In the genomic region with DNA sequence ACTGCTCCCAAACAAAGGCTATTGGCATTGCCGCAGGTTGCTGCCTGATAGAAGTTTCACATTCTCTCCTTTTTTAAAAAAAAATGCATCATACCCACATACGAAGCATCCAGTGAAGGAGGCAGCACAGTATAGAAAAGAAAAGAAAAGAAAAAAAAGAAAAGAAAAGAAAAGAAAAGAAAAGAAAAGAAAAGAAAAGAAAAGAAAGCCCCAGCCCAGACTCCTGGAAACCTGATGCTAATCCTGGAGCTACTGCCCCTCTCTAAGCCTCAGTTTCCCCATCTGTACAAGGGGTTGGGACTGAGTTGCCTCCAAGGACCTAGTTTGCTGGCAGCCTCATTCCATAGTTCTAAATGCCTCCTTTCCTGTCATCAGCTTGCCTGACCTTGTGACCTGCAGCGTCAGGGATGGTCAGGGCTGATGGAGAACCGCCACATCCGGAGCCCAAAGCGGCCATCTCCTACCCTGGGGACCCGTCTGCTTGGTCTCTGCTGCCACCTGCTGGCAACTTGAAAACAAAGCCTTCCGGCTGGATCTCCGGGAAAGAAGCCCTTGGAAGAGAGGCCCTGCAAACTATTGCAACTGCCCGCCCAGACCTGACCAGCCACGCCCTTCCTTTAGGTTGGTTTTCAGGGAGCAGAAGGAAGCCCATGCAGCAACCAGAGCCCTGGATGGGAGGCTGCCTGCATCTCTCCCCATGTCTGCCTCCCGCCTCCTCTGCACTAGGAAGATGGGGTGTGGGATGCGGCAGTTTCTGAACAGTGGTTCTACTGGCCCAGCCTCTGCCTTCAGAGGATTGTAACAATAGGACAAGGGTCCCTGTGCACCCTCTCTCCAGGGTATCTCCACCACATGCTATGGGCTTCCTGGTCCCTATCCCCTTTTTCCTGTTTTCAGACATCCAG, we compare ENCODE assay signal across 8 cellular contexts. TPM values are rescaled to one million over a fixed set of nuclear protein-coding genes. Genes with fewer than 3 reads are reported as not detected.
A peak's percentile ranks its signal among the peaks of the same experiment; 100 is the strongest.
DNase-seq lines count a peak whose midpoint lies in the region; ATAC-seq and TF ChIP-seq lines count a peak whose summit lies in the region.

No MANE protein-coding gene starts in this region.

- H3K36me3 ChIP-seq in testis (ENCODE audit: low read depth, missing control alignments) = no peaks in the 10 kb centered on the region

- TF ChIP-seq POLR2A in testis (IDR thresholded peaks at IDR 0.05) = no peak

- intact Hi-C loops in activated T-helper 1 cell treated with anti-CD3 and anti-CD28 coated beads, Interleukin-12 subunit alpha, Interleukin-12 subunit beta, Interleukin-2, Interleukin-4 antibody, amounts not matched to agents 30 ng/mL and 10 ng/mL and 1 ng/mL, durations not matched to agents 14 hours and 24 hours and 36 hours (cut with micrococcal nuclease) = loop anchor here (1.0 to 5.0 kb wide), 3 partner anchors 715 to 835 kb away; no protein-coding TSS in a partner anchor
- intact Hi-C loops in testis (cut with DNase I; ENCODE audit: low total_unique reads) = loop anchor here (5.0 kb wide), 1 partner anchor 835 kb away; no protein-coding TSS in a partner anchor

- no peak overlapping the region for H3K4me3 Mint-ChIP-seq in activated T-helper 1 cell treated with anti-CD3 and anti-CD28 coated beads, Interleukin-12 subunit alpha, Interleukin-12 subunit beta, Interleukin-2, Interleukin-4 antibody, amounts not matched to agents 30 ng/mL and 10 ng/mL and 1 ng/mL, durations not matched to agents 14 hours and 24 hours and 36 hours

- no peak overlapping the region for H3K27ac ChIP-seq in testis

- no peaks in the 10 kb centered on the region for H3K36me3 Mint-ChIP-seq in activated T-helper 1 cell treated with anti-CD3 and anti-CD28 coated beads, Interleukin-12 subunit alpha, Interleukin-12 subunit beta, Interleukin-2, Interleukin-4 antibody, amounts not matched to agents 30 ng/mL and 10 ng/mL and 1 ng/mL, durations not matched to agents 14 hours and 24 hours and 36 hours (ENCODE audit: low read depth)

- peaks cover 50% of the 10 kb centered on the region for H3K27me3 Mint-ChIP-seq in activated T-helper 1 cell treated with anti-CD3 and anti-CD28 coated beads, Interleukin-12 subunit alpha, Interleukin-12 subunit beta, Interleukin-2, Interleukin-4 antibody, amounts not matched to agents 30 ng/mL and 10 ng/mL and 1 ng/mL, durations not matched to agents 14 hours and 24 hours and 36 hours (ENCODE audit: insufficient read depth)

- no peak for ATAC-seq in HG03159 (IDR thresholded peaks at IDR 0.05; ENCODE audit: unreplicated experiment)

- H3K9me3 Mint-ChIP-seq in activated T-helper 1 cell treated with anti-CD3 and anti-CD28 coated beads, Interleukin-12 subunit alpha, Interleukin-12 subunit beta, Interleukin-2, Interleukin-4 antibody, amounts not matched to agents 30 ng/mL and 10 ng/mL and 1 ng/mL, durations not matched to agents 14 hours and 24 hours and 36 hours = no peaks in the 10 kb centered on the region

- no peaks in the 10 kb centered on the region for H3K27me3 ChIP-seq in testis

- DNase-seq in D341Med (ENCODE audit: low spot score) (peak; percentile 73), RPMI8226 (peak; percentile 76), fibroblast of villous mesenchyme (ENCODE audit: low read depth) (peak; percentile 69), occipital lobe (lab: John Stamatoyannopoulos, UW) (peak; percentile 62), testis (peak; percentile 85)
- DNase-seq in Jurkat, Clone E6-1 (ENCODE audit: low read depth, low spot score) = peak; percentile 35
- DNase-seq in activated T-helper 1 cell treated with anti-CD3 and anti-CD28 coated beads, Interleukin-12 subunit alpha, Interleukin-12 subunit beta, Interleukin-2, Interleukin-4 antibody, amounts not matched to agents 30 ng/mL and 10 ng/mL and 1 ng/mL, durations not matched to agents 14 hours and 24 hours and 36 hours (ENCODE audit: low spot score) = peak; percentile 48

- H3K4me1 ChIP-seq in testis = no peaks in the 10 kb centered on the region

- 34 to 35% methylated on average over 12 to 13 of the region's 13 CpGs for WGBS in testis, 2 donors

- no peaks in the 10 kb centered on the region for H3K9me3 ChIP-seq in testis

- TF ChIP-seq CTCF in fibroblast of villous mesenchyme (IDR thresholded peaks at IDR 0.05; ENCODE audit: insufficient read depth, low read depth, low read length) (peak; percentile 84), testis (IDR thresholded peaks at IDR 0.05) (peak; percentile 75 to 83 (median 77))

- peak overlapping the region; percentile 34 for H3K27ac Mint-ChIP-seq in activated T-helper 1 cell treated with anti-CD3 and anti-CD28 coated beads, Interleukin-12 subunit alpha, Interleukin-12 subunit beta, Interleukin-2, Interleukin-4 antibody, amounts not matched to agents 30 ng/mL and 10 ng/mL and 1 ng/mL, durations not matched to agents 14 hours and 24 hours and 36 hours

- H3K4me3 ChIP-seq in Jurkat, Clone E6-1 (ENCODE audit: low read length) = no peak overlapping the region
- H3K4me3 ChIP-seq in fibroblast of villous mesenchyme (ENCODE audit: low read depth, low read length) (no peak overlapping the region), testis (no peak overlapping the region)

- H3K4me1 Mint-ChIP-seq in activated T-helper 1 cell treated with anti-CD3 and anti-CD28 coated beads, Interleukin-12 subunit alpha, Interleukin-12 subunit beta, Interleukin-2, Interleukin-4 antibody, amounts not matched to agents 30 ng/mL and 10 ng/mL and 1 ng/mL, durations not matched to agents 14 hours and 24 hours and 36 hours (ENCODE audit: low read depth) = peaks cover 2% of the 10 kb centered on the region

RNA-seq across cellular contexts. Expression of a gene that starts 13.0 kb away (rescaled TPM):
- polyA plus RNA-seq in Jurkat, Clone E6-1 (2012; ENCODE audit: insufficient read depth, insufficient read length) = not detected
- not detected in 2 replicates for total RNA-seq in activated T-helper 1 cell treated with anti-CD3 and anti-CD28 coated beads, Interleukin-12 subunit alpha, Interleukin-12 subunit beta, Interleukin-2, Interleukin-4 antibody, amounts not matched to agents 30 ng/mL and 10 ng/mL and 1 ng/mL, durations not matched to agents 14 hours and 24 hours and 36 hours
- total RNA-seq in fibroblast of villous mesenchyme = not detected in 2 replicates
- total RNA-seq in occipital lobe = not detected
- total RNA-seq in testis = 1 to 10 TPM in 1 of 2 donors, under 1 TPM in 1; 0.37 to 1.0 TPM
- polyA plus RNA-seq in testis (ENCODE audit: insufficient read depth, low read depth, low replicate concordance) = 0.49 TPM

RNA-seq across cellular contexts. Expression of a gene that starts 22.3 kb away (rescaled TPM):
- 42.8 TPM for polyA plus RNA-seq in Jurkat, Clone E6-1 (2012; ENCODE audit: insufficient read depth, insufficient read length)
- 6.8 and 8.0 TPM in 2 replicates for total RNA-seq in activated T-helper 1 cell treated with anti-CD3 and anti-CD28 coated beads, Interleukin-12 subunit alpha, Interleukin-12 subunit beta, Interleukin-2, Interleukin-4 antibody, amounts not matched to agents 30 ng/mL and 10 ng/mL and 1 ng/mL, durations not matched to agents 14 hours and 24 hours and 36 hours
- total RNA-seq in fibroblast of villous mesenchyme (18.1 and 18.4 TPM in 2 replicates), occipital lobe (5.9 TPM), testis (1 to 10 TPM; 1.3 to 1.8 TPM)
- 0.73 TPM for polyA plus RNA-seq in testis (ENCODE audit: insufficient read depth, low read depth, low replicate concordance)

Comparison
In these comparisons a context has a peak if more than half of its experiments do, and no peak if none do; other contexts are left out.
1. DNase-seq: peak in every context shown above with its lines; median percentile 85 in testis; 76 in RPMI8226; 73 in D341Med; 69 in fibroblast of villous mesenchyme; 62 in occipital lobe; 48 in activated T-helper 1 cell treated with anti-CD3 and anti-CD28 coated beads, Interleukin-12 subunit alpha, Interleukin-12 subunit beta, Interleukin-2, Interleukin-4 antibody, amounts not matched to agents 30 ng/mL and 10 ng/mL and 1 ng/mL, durations not matched to agents 14 hours and 24 hours and 36 hours; 35 in Jurkat, Clone E6-1.